In the genomic region with DNA sequence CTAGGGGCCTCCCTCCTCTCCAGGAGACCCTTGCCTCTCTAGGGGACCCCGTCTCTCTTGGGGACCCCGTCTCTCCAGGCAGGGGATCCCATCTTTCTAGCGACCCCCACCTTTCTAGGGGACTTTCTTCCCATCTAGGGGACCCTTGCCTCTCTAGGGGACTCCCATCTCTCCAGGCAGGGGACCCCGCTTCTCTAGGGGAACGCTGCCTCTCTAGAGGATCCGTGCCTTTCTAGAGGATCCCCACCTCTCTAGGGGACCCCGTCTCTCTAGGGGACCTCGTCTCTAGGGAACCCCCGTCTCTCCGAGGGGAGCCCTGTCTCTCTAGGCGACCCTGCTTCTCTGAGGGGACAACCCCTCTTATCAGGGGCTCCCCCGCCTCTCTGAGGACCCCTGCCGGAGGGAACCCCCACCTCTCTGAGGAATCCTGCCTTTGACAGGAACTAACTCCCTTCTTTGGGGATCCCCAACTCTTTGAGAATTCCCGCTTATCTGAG, we compare ENCODE assay signal across 8 cellular contexts. TPM values are rescaled to one million over a fixed set of nuclear protein-coding genes. Genes with fewer than 3 reads are reported as not detected.
DNase-seq lines count a peak whose midpoint lies in the region; ATAC-seq and TF ChIP-seq lines count a peak whose summit lies in the region.

No MANE protein-coding gene starts in this region.

- peak; percentile 17 for TF ChIP-seq CTCF in GM10266 (IDR thresholded peaks at IDR 0.05; ENCODE audit: control insufficient read depth, insufficient read depth, low read depth, missing control alignments)
- TF ChIP-seq CTCF in SU-DHL-6 (IDR thresholded peaks at IDR 0.05; ENCODE audit: insufficient read depth, low read length, poor library complexity, severe bottlenecking) = peak; percentile 17
- TF ChIP-seq CTCF in epithelial cell of esophagus (IDR thresholded peaks at IDR 0.05; ENCODE audit: insufficient read depth, low read depth, low read length, missing control alignments) = peak; percentile 27
- peak in 1 of 4 experiments; percentile 6 for TF ChIP-seq CTCF in prostate gland (IDR thresholded peaks at IDR 0.05)

- peak overlapping the region; percentile 99 for H3K9ac ChIP-seq in SU-DHL-6 (ENCODE audit: low read length)

- intact Hi-C loops in prostate gland (cut with DNase I) = no loop called here

- DNase-seq in GM10266 (ENCODE audit: extremely low spot score) (no peak), epithelial cell of esophagus (ENCODE audit: low read depth) (no peak), prostate gland (ENCODE audit: low spot score) (no peak), G401 (ENCODE audit: low spot score) (no peak), NCI-H226 (no peak), NCI-H2081 (lab: John Stamatoyannopoulos, UW) (no peak)

- in situ Hi-C loops in G401 (cut with HindIII; ENCODE audit: low sequenced_read_pairs) = no loop called here

- H3K9me3 ChIP-seq in SU-DHL-6 (ENCODE audit: insufficient read depth, low read length) = no peaks in the 10 kb centered on the region
- no peaks in the 10 kb centered on the region for H3K9me3 ChIP-seq in prostate gland

- no peak for ATAC-seq in GM21390 (IDR thresholded peaks at IDR 0.05; ENCODE audit: unreplicated experiment)

- peak overlapping the region; percentile 71 for H2AFZ ChIP-seq in SU-DHL-6 (ENCODE audit: low read depth, low read length, severe bottlenecking)

- peak overlapping the region; percentile 72 for H3K27ac ChIP-seq in SU-DHL-6 (ENCODE audit: low read depth, low read length)
- peak overlapping the region; percentile 58 to 71 for H3K27ac ChIP-seq in prostate gland

- 6% methylated on average over 14 of the region's 14 CpGs for WGBS in prostate gland

- H3K79me2 ChIP-seq in SU-DHL-6 (ENCODE audit: insufficient read depth, low read length) = peaks cover 55% of the 10 kb centered on the region

- no peak for TF ChIP-seq POLR2A in prostate gland (IDR thresholded peaks at IDR 0.05)

- H3K27me3 ChIP-seq in SU-DHL-6 (ENCODE audit: low read length) (no peaks in the 10 kb centered on the region), prostate gland (replicated peaks; ENCODE audit: insufficient read depth) (no peaks in the 10 kb centered on the region)

- H3K9me2 ChIP-seq in SU-DHL-6 (replicated peaks; ENCODE audit: insufficient read depth, low read length) = no peaks in the 10 kb centered on the region

- no peaks in the 10 kb centered on the region for H3K36me3 ChIP-seq in SU-DHL-6 (ENCODE audit: low read length)
- no peaks in the 10 kb centered on the region for H3K36me3 ChIP-seq in prostate gland

- H3K4me1 ChIP-seq in prostate gland (replicated peaks) = peaks cover 2% of the 10 kb centered on the region

- H3K4me3 ChIP-seq in SU-DHL-6 (ENCODE audit: insufficient read depth, low read length, poor library complexity, severe bottlenecking) = peak overlapping the region; percentile 92
- peak overlapping the region; percentile 85 for H3K4me3 ChIP-seq in epithelial cell of esophagus (ENCODE audit: low read length)
- H3K4me3 ChIP-seq in prostate gland = peak overlapping the region; percentile 81 to 82

- peaks cover under 1% of the 10 kb centered on the region; the same call in 1 of the 2 replicates for H4K20me1 ChIP-seq in SU-DHL-6 (ENCODE audit: low read depth, low read length)

- peak overlapping the region; percentile 92 for H3K4me2 ChIP-seq in SU-DHL-6 (ENCODE audit: low read depth, low read length, poor library complexity, severe bottlenecking)

- 0 out of 2 replicates have a peak, but pooled peaks cover 6% of the 10 kb centered on the region for H3F3A ChIP-seq in SU-DHL-6 (ENCODE audit: insufficient read depth)

RNA-seq across cellular contexts. Expression of a gene that starts 19.1 kb away (rescaled TPM):
- total RNA-seq in prostate gland = 100 to 1,000 TPM in 1 of 2 donors, 10 to 100 TPM in 1; 41.7 to 138 TPM
- 47.2 and 80.3 TPM in 2 replicates for total RNA-seq in G401 (2014; rRNA removed; shearing (Covaris generic))
